Comparison of ENCODE assay signal across 1 cellular context in genomic region chr14:23588884-23589598, GRCh38.
TF ChIP-seq lines count a peak whose summit lies in the region.

No MANE protein-coding gene starts in this region.

TF ChIP-seq in K562, 482 proteins besides CTCF, POLR2A, EP300 and RAD21 (continued from another document):
- TF ChIP-seq TFE3 (CRISPR knock-in tag; IDR thresholded peaks at IDR 0.05) (no peak), MAFG (tag; conservative IDR thresholded peaks at IDR 0.05) (no peak), ZNF133 (CRISPR knock-in tag; IDR thresholded peaks at IDR 0.05) (no peak), EP400 (IDR thresholded peaks at IDR 0.05) (no peak), SMAD1 (IDR thresholded peaks at IDR 0.05; ENCODE audit: low read depth, low read length, partially characterized antibody) (peak; percentile 88), TBL1XR1 (IDR thresholded peaks at IDR 0.05; ENCODE audit: low read length in 2 of 2) (peak in 1 of 2 experiments; percentile 56; a peak in 1 of 4 replicates), MYBL2 (IDR thresholded peaks at IDR 0.05; ENCODE audit: low read depth) (no peak), MYBL2 (CRISPR knock-in tag; IDR thresholded peaks at IDR 0.05; ENCODE audit: borderline replicate concordance) (no peak), NEUROD1 (IDR thresholded peaks at IDR 0.05; ENCODE audit: borderline replicate concordance, low read depth, low read length, partially characterized antibody) (no peak), JUND (IDR thresholded peaks at IDR 0.05; ENCODE audit: borderline replicate concordance, low read depth, low read length) (peak; percentile 46), JUND (tag; IDR thresholded peaks at IDR 0.05; ENCODE audit: borderline replicate concordance, low read depth, low read length) (peak; percentile 46; the same call in 1 of the 3 replicates), KAT8 (IDR thresholded peaks at IDR 0.05; ENCODE audit: low read depth) (no peak), ZNF511 (CRISPR knock-in tag; IDR thresholded peaks at IDR 0.05) (no peak), ZNF175 (CRISPR knock-in tag; IDR thresholded peaks at IDR 0.05; ENCODE audit: low read depth) (no peak), MGA (IDR thresholded peaks at IDR 0.05) (no peak), AFF4 (CRISPR knock-in tag; IDR thresholded peaks at IDR 0.05) (no peak), TCF3 (CRISPR knock-in tag; IDR thresholded peaks at IDR 0.05) (0 out of 2 replicates have a peak, but pooled peaks have one; percentile 7), ZNF263 (CRISPR knock-in tag; IDR thresholded peaks at IDR 0.05; ENCODE audit: borderline replicate concordance) (0 out of 2 replicates have a peak, but pooled peaks have one; percentile 12), ZZZ3 (IDR thresholded peaks at IDR 0.05) (no peak), NFIX (CRISPR knock-in tag; IDR thresholded peaks at IDR 0.05; ENCODE audit: low read depth) (peak; percentile 53), ZNF584 (CRISPR knock-in tag; IDR thresholded peaks at IDR 0.05; ENCODE audit: low read depth) (no peak), CBFA2T3 (IDR thresholded peaks at IDR 0.05) (0 out of 2 replicates have a peak, but pooled peaks have one; percentile 3), HCFC1 (IDR thresholded peaks at IDR 0.05; ENCODE audit: low read depth, low read length) (no peak), ZNF655 (CRISPR knock-in tag; IDR thresholded peaks at IDR 0.05) (no peak), ETS2 (tag; IDR thresholded peaks at IDR 0.05; ENCODE audit: borderline replicate concordance, poor library complexity, severe bottlenecking) (no peak), RFX1 (IDR thresholded peaks at IDR 0.05) (no peak), CTBP1 (IDR thresholded peaks at IDR 0.05; ENCODE audit: borderline replicate concordance) (peak; percentile 81), KLF16 (IDR thresholded peaks at IDR 0.05) (no peak), RFX7 (CRISPR knock-in tag; IDR thresholded peaks at IDR 0.05) (no peak)
